8 cellular contexts compared by ENCODE assay signal in genomic region chr1:10209590-10209904, GRCh38. TPM values are rescaled to one million over a fixed set of nuclear protein-coding genes. Genes with fewer than 3 reads are reported as not detected.
DNase-seq lines count a peak whose midpoint lies in the region; ATAC-seq and TF ChIP-seq lines count a peak whose summit lies in the region.

No MANE protein-coding gene starts in this region.

- H4K20me1 ChIP-seq in HCT116 (ENCODE audit: insufficient read depth) = peaks cover 4% of the 10 kb centered on the region

- no peaks in the 10 kb centered on the region for H3K9me2 ChIP-seq in HCT116 (ENCODE audit: insufficient read depth)

- peaks cover 33% of the 10 kb centered on the region for H3K79me2 ChIP-seq in HCT116 (ENCODE audit: insufficient read depth, low read length)

- no peaks in the 10 kb centered on the region for H3K36me3 Mint-ChIP-seq in activated T-helper 1 cell treated with anti-CD3 and anti-CD28 coated beads, Interleukin-12 subunit alpha, Interleukin-12 subunit beta, Interleukin-2, Interleukin-4 antibody, amounts not matched to agents 30 ng/mL and 10 ng/mL and 1 ng/mL, durations not matched to agents 14 hours and 24 hours and 36 hours (ENCODE audit: low read depth)
- no peaks in the 10 kb centered on the region for H3K36me3 Mint-ChIP-seq in stimulated activated memory B cell treated with anti-CD40 and anti-IgM and Interleukin-4, amounts not matched to agents 10 μg/mL and 1 μg/mL and 100 μg/mL, for 72 hours

- peak; percentile 40 for ATAC-seq in HCT116
- ATAC-seq in stimulated activated memory B cell treated with anti-CD40 and anti-IgM and Interleukin-4, amounts not matched to agents 10 μg/mL and 1 μg/mL and 100 μg/mL, for 72 hours = no peak

- peak overlapping the region; percentile 62 for H3K27ac ChIP-seq in HCT116 (ENCODE audit: low read depth, low read length)
- H3K27ac ChIP-seq in iPS DF 6.9 (ENCODE audit: low read length) = no peak overlapping the region

- H3K36me3 ChIP-seq in HCT116 (ENCODE audit: control insufficient read depth in 1 of 2, insufficient read depth in 2 of 2, low read length in 2 of 2) (no peaks in the 10 kb centered on the region), iPS DF 6.9 (ENCODE audit: control insufficient read depth, insufficient read depth, low read length) (no peaks in the 10 kb centered on the region)

- peak overlapping the region; percentile 83 for H3K27ac Mint-ChIP-seq in activated T-helper 1 cell treated with anti-CD3 and anti-CD28 coated beads, Interleukin-12 subunit alpha, Interleukin-12 subunit beta, Interleukin-2, Interleukin-4 antibody, amounts not matched to agents 30 ng/mL and 10 ng/mL and 1 ng/mL, durations not matched to agents 14 hours and 24 hours and 36 hours
- peak overlapping the region; percentile 87 for H3K27ac Mint-ChIP-seq in stimulated activated memory B cell treated with anti-CD40 and anti-IgM and Interleukin-4, amounts not matched to agents 10 μg/mL and 1 μg/mL and 100 μg/mL, for 72 hours

- CTCF ChIA-PET in HCT116 (lab: Charles Lee) = interaction anchor here (0.5 to 2.1 kb wide), 17 partner anchors 8 to 252 kb away, joined by 3 to 27 read pairs (median 5); no protein-coding TSS in a partner anchor

- peak overlapping the region; percentile 96 for H3K4me2 ChIP-seq in HCT116 (ENCODE audit: low read length)

- TF ChIP-seq POLR2A in HCT116 (IDR thresholded peaks at IDR 0.05; ENCODE audit: borderline replicate concordance, extremely low read depth, insufficient read depth, insufficient read length) = no peak

- H3K4me3 ChIP-seq in HCT116 (replicated peaks in 1 of 2; ENCODE audit: low read depth in 1 of 2, low read length in 2 of 2) (peak overlapping the region; percentile 59 to 99), iPS DF 6.9 (ENCODE audit: low read length) (peak overlapping the region; percentile 51; the same call in 1 of the 2 replicates)

- no peaks in the 10 kb centered on the region for H3K9me3 Mint-ChIP-seq in activated T-helper 1 cell treated with anti-CD3 and anti-CD28 coated beads, Interleukin-12 subunit alpha, Interleukin-12 subunit beta, Interleukin-2, Interleukin-4 antibody, amounts not matched to agents 30 ng/mL and 10 ng/mL and 1 ng/mL, durations not matched to agents 14 hours and 24 hours and 36 hours
- H3K9me3 Mint-ChIP-seq in stimulated activated memory B cell treated with anti-CD40 and anti-IgM and Interleukin-4, amounts not matched to agents 10 μg/mL and 1 μg/mL and 100 μg/mL, for 72 hours = no peaks in the 10 kb centered on the region

- intact Hi-C loops in HCT116 (cut with micrococcal nuclease) = no loop called here
- intact Hi-C loops in activated T-helper 1 cell treated with anti-CD3 and anti-CD28 coated beads, Interleukin-12 subunit alpha, Interleukin-12 subunit beta, Interleukin-2, Interleukin-4 antibody, amounts not matched to agents 30 ng/mL and 10 ng/mL and 1 ng/mL, durations not matched to agents 14 hours and 24 hours and 36 hours (cut with micrococcal nuclease) = no loop called here

- TF ChIP-seq CTCF in HCT116 (IDR thresholded peaks at IDR 0.05 in 2 of 3, conservative IDR thresholded peaks at IDR 0.05 in 1 of 3; ENCODE audit: borderline replicate concordance in 1 of 3, insufficient read depth in 1 of 3, low read depth in 2 of 3, low read length in 2 of 3) = no peak

- no peak for DNase-seq in HCT116 (ENCODE audit: low read depth, low spot score)
- no peak for DNase-seq in activated T-helper 1 cell treated with anti-CD3 and anti-CD28 coated beads, Interleukin-12 subunit alpha, Interleukin-12 subunit beta, Interleukin-2, Interleukin-4 antibody, amounts not matched to agents 30 ng/mL and 10 ng/mL and 1 ng/mL, durations not matched to agents 14 hours and 24 hours and 36 hours (ENCODE audit: low spot score)
- no peak for DNase-seq in iPS DF 6.9 (ENCODE audit: low read depth, low spot score)
- DNase-seq in stimulated activated naive CD4-positive, alpha-beta T cell treated with Interleukin-2 at 50 U/mL for 16 hours (lab: John Stamatoyannopoulos, UW) = no peak
- no peak for DNase-seq in ureter (ENCODE audit: low spot score)
- no peak for DNase-seq in NCI-H128 (lab: John Stamatoyannopoulos, UW; ENCODE audit: unreplicated experiment)
- no peak for DNase-seq in stimulated activated CD4-positive, alpha-beta T cell treated with anti-CD3 and anti-CD28 coated beads, Interleukin-2, amount 100 ng/mL, for 24 hours

- no CpG with 5 or more reads among the region's 8 CpGs for WGBS in iPS DF 6.9 (ENCODE audit: insufficient coverage, insufficient read length)

- H3K4me1 ChIP-seq in HCT116 (ENCODE audit: control insufficient read depth in 1 of 2, insufficient read depth in 2 of 2, low read length in 2 of 2) = peaks cover 11 to 27% of the 10 kb centered on the region in 2 experiments
- H3K4me1 ChIP-seq in iPS DF 6.9 (ENCODE audit: control insufficient read depth, insufficient read depth, low read length) = no peaks in the 10 kb centered on the region

- H3K27me3 Mint-ChIP-seq in activated T-helper 1 cell treated with anti-CD3 and anti-CD28 coated beads, Interleukin-12 subunit alpha, Interleukin-12 subunit beta, Interleukin-2, Interleukin-4 antibody, amounts not matched to agents 30 ng/mL and 10 ng/mL and 1 ng/mL, durations not matched to agents 14 hours and 24 hours and 36 hours (ENCODE audit: insufficient read depth) = peaks cover 12% of the 10 kb centered on the region
- H3K27me3 Mint-ChIP-seq in stimulated activated memory B cell treated with anti-CD40 and anti-IgM and Interleukin-4, amounts not matched to agents 10 μg/mL and 1 μg/mL and 100 μg/mL, for 72 hours = no peaks in the 10 kb centered on the region

- TF ChIP-seq RAD21 in HCT116 (IDR thresholded peaks at IDR 0.05; ENCODE audit: low read depth) = no peak

- peak overlapping the region; percentile 81 for H2AFZ ChIP-seq in HCT116 (ENCODE audit: low read depth, low read length, poor library complexity, severe bottlenecking)

- H3K9me3 ChIP-seq in HCT116 (ENCODE audit: control insufficient read depth in 1 of 2, insufficient read depth in 1 of 2, low read depth in 1 of 2, low read length in 2 of 2) (no peaks in the 10 kb centered on the region), iPS DF 6.9 (ENCODE audit: control insufficient read depth, insufficient read depth, low read length) (no peaks in the 10 kb centered on the region)

- peak overlapping the region; percentile 97 for H3K9ac ChIP-seq in HCT116 (ENCODE audit: low read length)

- RAD21 ChIA-PET in HCT116 (lab: Charles Lee; ENCODE audit: low non-redundant PET in 1 of 2, low total read pairs in 2 of 2, uncharacterized antibody in 2 of 2, unreplicated experiment in 2 of 2) = no interaction called here

- BruUV-seq in HCT116 (replicated peaks; lab: Mats Ljungman, UMichigan) = no TSS peak

- H3K4me3 Mint-ChIP-seq in activated T-helper 1 cell treated with anti-CD3 and anti-CD28 coated beads, Interleukin-12 subunit alpha, Interleukin-12 subunit beta, Interleukin-2, Interleukin-4 antibody, amounts not matched to agents 30 ng/mL and 10 ng/mL and 1 ng/mL, durations not matched to agents 14 hours and 24 hours and 36 hours = peak overlapping the region; percentile 92
- H3K4me3 Mint-ChIP-seq in stimulated activated memory B cell treated with anti-CD40 and anti-IgM and Interleukin-4, amounts not matched to agents 10 μg/mL and 1 μg/mL and 100 μg/mL, for 72 hours = peak overlapping the region; percentile 97

- peaks cover 35% of the 10 kb centered on the region for H3K4me1 Mint-ChIP-seq in activated T-helper 1 cell treated with anti-CD3 and anti-CD28 coated beads, Interleukin-12 subunit alpha, Interleukin-12 subunit beta, Interleukin-2, Interleukin-4 antibody, amounts not matched to agents 30 ng/mL and 10 ng/mL and 1 ng/mL, durations not matched to agents 14 hours and 24 hours and 36 hours (ENCODE audit: low read depth)
- H3K4me1 Mint-ChIP-seq in stimulated activated memory B cell treated with anti-CD40 and anti-IgM and Interleukin-4, amounts not matched to agents 10 μg/mL and 1 μg/mL and 100 μg/mL, for 72 hours = peaks cover 38% of the 10 kb centered on the region

- POLR2A ChIA-PET in HCT116 (lab: Charles Lee) = interaction anchor here (0.9 to 1.8 kb wide), 4 partner anchors 11 to 128 kb away, joined by 3 to 4 read pairs (median 4); no protein-coding TSS in a partner anchor

- H3K27me3 ChIP-seq in HCT116 (ENCODE audit: insufficient read depth, low read length) (no peaks in the 10 kb centered on the region), iPS DF 6.9 (ENCODE audit: control insufficient read depth, insufficient read depth, low read length) (no peaks in the 10 kb centered on the region)

TF ChIP-seq in HCT116, 20 proteins besides CTCF, POLR2A, EP300 and RAD21 (continues in another document):
- TF ChIP-seq JUND (IDR thresholded peaks at IDR 0.05) = no peak
- TF ChIP-seq ELF1 (IDR thresholded peaks at IDR 0.05; ENCODE audit: borderline replicate concordance, low read depth) = no peak
- no peak for TF ChIP-seq SP1 (IDR thresholded peaks at IDR 0.05; ENCODE audit: low read depth)
- TF ChIP-seq EZH2 (IDR thresholded peaks at IDR 0.05) = no peak
- no peak for TF ChIP-seq SRF (IDR thresholded peaks at IDR 0.05; ENCODE audit: low read depth)
- TF ChIP-seq MAX (IDR thresholded peaks at IDR 0.05) = no peak
- TF ChIP-seq SIN3A (IDR thresholded peaks at IDR 0.05; ENCODE audit: low read depth) = no peak
- no peak for TF ChIP-seq EGR1 (IDR thresholded peaks at IDR 0.05; ENCODE audit: low read depth)
- TF ChIP-seq FOSL1 (IDR thresholded peaks at IDR 0.05; ENCODE audit: low read depth) = no peak
- TF ChIP-seq CEBPB (IDR thresholded peaks at IDR 0.05; ENCODE audit: low read depth) = no peak
- no peak for TF ChIP-seq EZH2phosphoT487 (IDR thresholded peaks at IDR 0.05; ENCODE audit: borderline replicate concordance)
- TF ChIP-seq YY1 (IDR thresholded peaks at IDR 0.05; ENCODE audit: extremely low read depth, insufficient replicate concordance, low read depth, low read length) = no peak
- no peak for TF ChIP-seq ATF3 (IDR thresholded peaks at IDR 0.05)

RNA-seq across cellular contexts. Expression of gene KIF1B, which starts 0.8 kb away (rescaled TPM):
- total RNA-seq in HCT116 (2021; ENCODE audit: unreplicated experiment) = 28.1 TPM
- 10.5 and 11.9 TPM in 2 replicates for polyA plus RNA-seq in HCT116 (2012)
- 15.8 and 19.0 TPM in 2 replicates for total RNA-seq in activated T-helper 1 cell treated with anti-CD3 and anti-CD28 coated beads, Interleukin-12 subunit alpha, Interleukin-12 subunit beta, Interleukin-2, Interleukin-4 antibody, amounts not matched to agents 30 ng/mL and 10 ng/mL and 1 ng/mL, durations not matched to agents 14 hours and 24 hours and 36 hours
- total RNA-seq in ureter = 37.2 TPM
